ENCODE assay signal across 15 cellular contexts in the genomic region with DNA sequence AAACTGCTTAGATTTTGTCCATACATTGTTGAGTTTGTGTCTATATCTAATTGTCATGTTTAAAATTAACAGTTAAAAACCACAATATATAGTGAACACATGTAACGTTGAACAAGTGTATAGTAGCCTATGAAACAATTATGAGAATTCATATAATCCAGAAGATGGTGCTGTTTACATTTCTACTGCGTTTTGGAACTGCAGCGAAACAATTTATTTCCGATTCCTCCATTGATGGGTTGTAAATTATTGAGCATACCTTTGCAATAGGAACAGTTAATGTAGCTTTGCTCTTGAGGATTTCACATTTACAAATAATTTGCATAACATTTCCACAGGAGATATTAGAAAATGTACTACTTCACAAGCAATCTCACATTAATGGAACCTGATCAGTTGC.
A peak's percentile ranks its signal among the peaks of the same experiment; 100 is the strongest.
DNase-seq lines count a peak whose midpoint lies in the region; ATAC-seq lines count a peak whose summit lies in the region.
"Had no signal": no experiment of that assay in that cellular context is flagged by ENCODE, and none has a peak within 500 bp of the region (broad histone marks: within the 10 kb centered on the region; RNA-seq: fewer than 3 reads in every experiment).

No MANE protein-coding gene starts in this region.

- no peak overlapping the region for H2BK120ac ChIP-seq in trophoblast cell (ENCODE audit: insufficient read depth, low read length, poor library complexity)

- no peaks in the 10 kb centered on the region for H3K79me1 ChIP-seq in trophoblast cell (ENCODE audit: low read length)

- H4K12ac ChIP-seq in trophoblast cell (ENCODE audit: low read depth, low read length): no peak overlapping the region

- H3K27me3 Mint-ChIP-seq in activated CD4-positive, alpha-beta T cell treated with anti-CD3 and anti-CD28 coated beads for 36 hours: no peaks in the 10 kb centered on the region
- H3K27me3 Mint-ChIP-seq: activated CD4-positive, alpha-beta memory T cell treated with anti-CD3 and anti-CD28 coated beads, Interleukin-2, amount 10 ng/mL, durations not matched to agents 7 days and 5 days had no signal

- no peak for ATAC-seq in activated CD4-positive, alpha-beta T cell treated with anti-CD3 and anti-CD28 coated beads for 36 hours
- no peak for ATAC-seq in HG02571 (IDR thresholded peaks at IDR 0.05; ENCODE audit: unreplicated experiment)

- H4K91ac ChIP-seq in trophoblast cell (ENCODE audit: low read depth, low read length): no peak overlapping the region

- H3K9me3 Mint-ChIP-seq in activated CD4-positive, alpha-beta T cell treated with anti-CD3 and anti-CD28 coated beads for 36 hours (ENCODE audit: low read depth): peaks cover 8% of the 10 kb centered on the region

- intact Hi-C loops in activated CD4-positive, alpha-beta T cell treated with anti-CD3 and anti-CD28 coated beads for 36 hours (cut with DNase I, micrococcal nuclease): no loop called here

- no peaks in the 10 kb centered on the region for H3K4me1 Mint-ChIP-seq in activated CD4-positive, alpha-beta T cell treated with anti-CD3 and anti-CD28 coated beads for 36 hours
- H3K4me1 Mint-ChIP-seq: activated CD4-positive, alpha-beta memory T cell treated with anti-CD3 and anti-CD28 coated beads, Interleukin-2, amount 10 ng/mL, durations not matched to agents 7 days and 5 days had no signal

- no peak overlapping the region for H3K27ac ChIP-seq in trophoblast cell (ENCODE audit: low read depth, low read length)

- no peak overlapping the region for H3K23ac ChIP-seq in trophoblast cell (ENCODE audit: low read length)

- no peak overlapping the region for H3K14ac ChIP-seq in trophoblast cell (ENCODE audit: low read length)

- H3K4ac ChIP-seq in trophoblast cell (ENCODE audit: low read depth, low read length): no peak overlapping the region

- no CpG with 5 or more reads among the region's 4 CpGs for WGBS in trophoblast cell (ENCODE audit: extremely low coverage, insufficient coverage, insufficient read length)

- peaks cover 0 to 3% of the 10 kb centered on the region in 2 experiments for H3K4me1 ChIP-seq in trophoblast cell (ENCODE audit: control insufficient read depth in 1 of 2, insufficient read depth in 2 of 2, low read length in 2 of 2)

- H3K4me3 ChIP-seq in trophoblast cell (ENCODE audit: low read depth, low read length): no peak overlapping the region

- no peak overlapping the region for H2AK5ac ChIP-seq in trophoblast cell (ENCODE audit: low read length)

- H3K27ac Mint-ChIP-seq in activated CD4-positive, alpha-beta T cell treated with anti-CD3 and anti-CD28 coated beads for 36 hours: no peak overlapping the region
- H3K27ac Mint-ChIP-seq: activated CD4-positive, alpha-beta memory T cell treated with anti-CD3 and anti-CD28 coated beads, Interleukin-2, amount 10 ng/mL, durations not matched to agents 7 days and 5 days; activated T-helper 2 cell treated with anti-CD3 and anti-CD28 coated beads, Interferon-gamma antibody, Interleukin-2, Interleukin-4, amounts not matched to agents 10 μg/mL and 5 μg/mL and 100 μg/mL, durations not matched to agents 14 hours and 24 hours and 36 hours had no signal

- no peaks in the 10 kb centered on the region for H3K27me3 ChIP-seq in trophoblast cell (ENCODE audit: insufficient read depth, low read length)

- no peak overlapping the region for H3K4me2 ChIP-seq in trophoblast cell (ENCODE audit: low read length)

- DNase-seq in NCI-H1105 treated with DMSO at 0.1 percent for 48 hours (lab: John Stamatoyannopoulos, UW): peak; percentile 7
- DNase-seq in NCI-H1105 (lab: John Stamatoyannopoulos, UW): no peak
- DNase-seq in NCI-H1694 (lab: John Stamatoyannopoulos, UW): peak; percentile 13
- DNase-seq in SK-MEL-5 (ENCODE audit: low read depth, low spot score): peak; percentile 47
- DNase-seq in midbrain (lab: John Stamatoyannopoulos, UW): peak; percentile 2
- DNase-seq in trophoblast cell: no peak
- DNase-seq in activated CD4-positive, alpha-beta T cell treated with anti-CD3 and anti-CD28 coated beads for 36 hours: no peak
- DNase-seq: activated CD4-positive, alpha-beta memory T cell treated with anti-CD3 and anti-CD28 coated beads, Interleukin-2, amount 10 ng/mL, durations not matched to agents 7 days and 5 days; Calu3; effector CD4-positive, alpha-beta T cell; NCI-H1436 treated with DMSO at 0.1 percent for 48 hours; RPMI8226; stimulated activated CD4-positive, alpha-beta T cell treated with anti-CD3 and anti-CD28 coated beads, Interleukin-12 subunit alpha, Interleukin-12 subunit beta, amount 100 ng/mL, for 4 hours had no signal

- no peak overlapping the region for H3K18ac ChIP-seq in trophoblast cell (ENCODE audit: low read length)

- no peak overlapping the region for H2AFZ ChIP-seq in trophoblast cell (ENCODE audit: insufficient read depth, low read length, poor library complexity)

- CTCF ChIA-PET in activated CD4-positive, alpha-beta T cell treated with anti-CD3 and anti-CD28 coated beads for 36 hours (lab: Charles Lee): no interaction called here

- H3K79me2 ChIP-seq in trophoblast cell (ENCODE audit: control insufficient read depth, insufficient read depth, low read length, poor library complexity): no peaks in the 10 kb centered on the region

- in situ Hi-C loops in SK-MEL-5 (cut with HindIII; ENCODE audit: low pct_unique_long_range_greater_than_20kb, low sequenced_read_pairs): no loop called here

- POLR2A ChIA-PET in activated CD4-positive, alpha-beta T cell treated with anti-CD3 and anti-CD28 coated beads for 36 hours (lab: Charles Lee): no interaction called here

- no peak overlapping the region for H4K8ac ChIP-seq in trophoblast cell (ENCODE audit: low read depth, low read length)

- no peaks in the 10 kb centered on the region for H3K36me3 Mint-ChIP-seq in activated CD4-positive, alpha-beta T cell treated with anti-CD3 and anti-CD28 coated beads for 36 hours (ENCODE audit: low read depth)

- no peak overlapping the region for H2BK12ac ChIP-seq in trophoblast cell (ENCODE audit: low read length)

- no peak overlapping the region for H3K9ac ChIP-seq in trophoblast cell (ENCODE audit: low read length)

- H2BK5ac ChIP-seq in trophoblast cell (ENCODE audit: low read depth, low read length, poor library complexity): no peak overlapping the region

- peaks cover 0 to 2% of the 10 kb centered on the region in 2 experiments for H3K36me3 ChIP-seq in trophoblast cell (ENCODE audit: control insufficient read depth in 1 of 2, insufficient read depth in 2 of 2, low read length in 2 of 2)

- no peak overlapping the region for H3K4me3 Mint-ChIP-seq in activated CD4-positive, alpha-beta T cell treated with anti-CD3 and anti-CD28 coated beads for 36 hours
- H3K4me3 Mint-ChIP-seq: activated CD4-positive, alpha-beta memory T cell treated with anti-CD3 and anti-CD28 coated beads, Interleukin-2, amount 10 ng/mL, durations not matched to agents 7 days and 5 days had no signal

- no peaks in the 10 kb centered on the region for H3K9me3 ChIP-seq in trophoblast cell (ENCODE audit: insufficient read depth, low read depth, low read length)

Comparison
In these comparisons a context has a peak if more than half of its experiments do, and no peak if none do; other contexts are left out.
1. DNase-seq: peak in NCI-H1105 treated with DMSO at 0.1 percent for 48 hours (single experiment), NCI-H1694 (single experiment), SK-MEL-5 (single experiment) and midbrain (single experiment); none in NCI-H1105 (single experiment), trophoblast cell (0 of 2) and activated CD4-positive, alpha-beta T cell treated with anti-CD3 and anti-CD28 coated beads for 36 hours (single experiment).